In genomic region chr2:58101500-58101899, GRCh38 we compare ENCODE assay signal across 17 cellular contexts. TPM values are rescaled to one million over a fixed set of nuclear protein-coding genes. Genes with fewer than 3 reads are reported as not detected.
DNase-seq lines count a peak whose midpoint lies in the region; ATAC-seq, FAIRE-seq and TF ChIP-seq lines count a peak whose summit lies in the region.
"Had no signal": no experiment of that assay in that cellular context is flagged by ENCODE, and none has a peak within 500 bp of the region (broad histone marks: within the 10 kb centered on the region; RNA-seq: fewer than 3 reads in every experiment).

No MANE protein-coding gene starts in this region.

- POLR2A ChIA-PET in A549 (lab: Yijun Ruan, JAX) = no interaction called here

- no peak for TF ChIP-seq RAD21 in A549 (conservative IDR thresholded peaks at IDR 0.05 in 1 of 2, IDR thresholded peaks at IDR 0.05 in 1 of 2)

- H3K27ac ChIP-seq in A549 = no peak overlapping the region
- H3K27ac ChIP-seq: BLaER1 treated with 17β-estradiol and CSF1 and Interleukin-3, amounts not matched to agents 10 nM and 100 nM; PC-9 had no signal

- H3K4me3 ChIP-seq in A549 (no peak overlapping the region), cardiac fibroblast (replicated peaks in 1 of 2; ENCODE audit: low read depth in 2 of 2, low read length in 2 of 2) (no peak overlapping the region)
- H3K4me3 ChIP-seq: BLaER1 treated with 17β-estradiol and CSF1 and Interleukin-3, amounts not matched to agents 10 nM and 100 nM; HAP-1; PC-9 had no signal

- H3K4me1 ChIP-seq in A549 = peaks cover 42% of the 10 kb centered on the region
- H3K4me1 ChIP-seq: HAP-1 had no signal

- peak overlapping the region; percentile 3; the same call in 1 of the 3 replicates for H3K4me2 ChIP-seq in A549
- H3K4me2 ChIP-seq: BLaER1 treated with 17β-estradiol and CSF1 and Interleukin-3, amounts not matched to agents 10 nM and 100 nM; PC-9 had no signal

- FAIRE-seq in A549 (lab: Jason Lieb, UNC) = no peak
- FAIRE-seq: GM12891, GM18507 had no signal

- DNase-seq in A549 (ENCODE audit: low read depth in 1 of 2, low spot score in 1 of 2) (no peak), RPMI7951 (ENCODE audit: low read depth) (peak; percentile 26), cardiac fibroblast (ENCODE audit: low read depth in 2 of 2) (peak; percentile 24 to 32), kidney tubule cell (ENCODE audit: low spot score) (peak; percentile 22), HK-2 (ENCODE audit: unreplicated experiment) (no peak), dedifferentiated amniotic fluid mesenchymal stem cell (ENCODE audit: extremely low spot score) (no peak)
- DNase-seq: GDM1, NCI-H1436, NCI-H2029 treated with DMSO at 0.1 percent for 48 hours, NCI-H2171 treated with DMSO at 0.1 percent for 48 hours, NCI-H82, PC-9 had no signal

- TF ChIP-seq POLR2A in A549 (IDR thresholded peaks at IDR 0.05; ENCODE audit: low read length) = no peak

- ATAC-seq in A549 (no peak), HG03280 (IDR thresholded peaks at IDR 0.05; ENCODE audit: unreplicated experiment) (no peak)

- H3K9me3 ChIP-seq in A549 = peaks cover 7% of the 10 kb centered on the region; the same call in 1 of the 3 replicates
- H3K9me3 ChIP-seq: BLaER1 treated with 17β-estradiol and CSF1 and Interleukin-3, amounts not matched to agents 10 nM and 100 nM; HAP-1 had no signal

- TF ChIP-seq CTCF in A549 (IDR thresholded peaks at IDR 0.05) (no peak), cardiac fibroblast (IDR thresholded peaks at IDR 0.05; ENCODE audit: low read depth, low read length) (no peak)

- no peak for TF ChIP-seq EP300 in A549 (IDR thresholded peaks at IDR 0.05)

- CTCF ChIA-PET in A549 (lab: Yijun Ruan, JAX) = no interaction called here

TF ChIP-seq in A549, 52 proteins besides CTCF, POLR2A, EP300 and RAD21:
- no peak for TF ChIP-seq MYC (IDR thresholded peaks at IDR 0.05; ENCODE audit: borderline replicate concordance, low read length)
- no peak for TF ChIP-seq SREBF2 (IDR thresholded peaks at IDR 0.05)
- no peak for TF ChIP-seq GATA3 (IDR thresholded peaks at IDR 0.05; ENCODE audit: borderline replicate concordance)
- no peak for TF ChIP-seq ATOH8 (CRISPR knock-in tag; IDR thresholded peaks at IDR 0.05; ENCODE audit: low read depth)
- TF ChIP-seq HOXA7 (CRISPR knock-in tag; IDR thresholded peaks at IDR 0.05) = no peak
- TF ChIP-seq FOSL2 (IDR thresholded peaks at IDR 0.05) = no peak
- no peak for TF ChIP-seq FOSL2 (CRISPR knock-in tag; IDR thresholded peaks at IDR 0.05)
- TF ChIP-seq TFCP2L1 (CRISPR knock-in tag; IDR thresholded peaks at IDR 0.05) = no peak
- no peak for TF ChIP-seq JUN (IDR thresholded peaks at IDR 0.05)
- TF ChIP-seq RCOR1 (IDR thresholded peaks at IDR 0.05; ENCODE audit: low read depth, low read length) = no peak
- TF ChIP-seq CBX8 (IDR thresholded peaks at IDR 0.05) = no peak
- no peak for TF ChIP-seq RFX5 (IDR thresholded peaks at IDR 0.05)
- TF ChIP-seq EHMT2 (IDR thresholded peaks at IDR 0.05; ENCODE audit: low read depth) = no peak
- no peak for TF ChIP-seq NR3C1 (IDR thresholded peaks at IDR 0.05)
- no peak for TF ChIP-seq HDAC2 (IDR thresholded peaks at IDR 0.05)
- no peak for TF ChIP-seq MAFK (IDR thresholded peaks at IDR 0.05; ENCODE audit: partially characterized antibody)
- TF ChIP-seq MAX (IDR thresholded peaks at IDR 0.05) = no peak
- TF ChIP-seq BHLHE40 (IDR thresholded peaks at IDR 0.05; ENCODE audit: low read depth, low read length) = no peak
- no peak for TF ChIP-seq ZNF302 (CRISPR knock-in tag; IDR thresholded peaks at IDR 0.05)
- TF ChIP-seq HOXB13 (CRISPR knock-in tag; IDR thresholded peaks at IDR 0.05; ENCODE audit: low read depth) = no peak

RNA-seq across cellular contexts. Expression of gene VRK2, which starts 54.9 kb away (rescaled TPM):
- polyA plus RNA-seq in A549 (2011; rRNA removed) (66.2 and 80.9 TPM in 2 replicates), A549 (2017; fragmentation: RNase III; extraction: RNeasy Plus Mini Kit Qiagen cat#74134 plus additional on column Dnase treatment) (19.4 to 30.4 TPM (median 24.2 TPM) in 3 replicates)
- 17.4 and 18.0 TPM in 2 replicates for polyA plus RNA-seq in A549 (2012; cell fraction: cytosol; rRNA removed)
- polyA plus RNA-seq in A549 (2012; cell fraction: nucleus; rRNA removed) = 5.3 and 7.7 TPM in 2 replicates
- polyA minus RNA-seq in A549 (2011; rRNA and poly(A)+ RNA removed) = 22.8 and 30.4 TPM in 2 replicates
- 29.8 and 38.4 TPM in 2 replicates for total RNA-seq in RPMI7951 (2014; rRNA removed; shearing (Covaris generic))

Comparison
In these comparisons a context has a peak if more than half of its experiments do, and no peak if none do; other contexts are left out.
1. DNase-seq: peak in RPMI7951 (single experiment), cardiac fibroblast (2 of 2) and kidney tubule cell (single experiment); none in A549 (0 of 2), HK-2 (single experiment) and dedifferentiated amniotic fluid mesenchymal stem cell (single experiment).